In genomic region chr4:25818293-25819240, GRCh38 we compare ENCODE assay signal across 1 cellular context.
TF ChIP-seq lines count a peak whose summit lies in the region.

No MANE protein-coding gene starts in this region.

TF ChIP-seq in IMR-90, 13 proteins besides CTCF, POLR2A, EP300 and RAD21:
- TF ChIP-seq MAZ (IDR thresholded peaks at IDR 0.05; ENCODE audit: borderline replicate concordance, low read depth, low read length) = no peak
- no peak for TF ChIP-seq RCOR1 (IDR thresholded peaks at IDR 0.05; ENCODE audit: insufficient replicate concordance, low read length)
- no peak for TF ChIP-seq FOS (IDR thresholded peaks at IDR 0.05; ENCODE audit: low read depth, low read length)
- TF ChIP-seq CHD1 (IDR thresholded peaks at IDR 0.05; ENCODE audit: low read depth, low read length) = no peak
- no peak for TF ChIP-seq SMC3 (IDR thresholded peaks at IDR 0.05; ENCODE audit: low read depth, low read length)
- no peak for TF ChIP-seq RFX5 (IDR thresholded peaks at IDR 0.05; ENCODE audit: low read depth, low read length)
- TF ChIP-seq BHLHE40 (IDR thresholded peaks at IDR 0.05; ENCODE audit: low read depth, low read length) = no peak
- TF ChIP-seq MAFK (IDR thresholded peaks at IDR 0.05; ENCODE audit: low read depth, low read length) = no peak
